13 cellular contexts compared by ENCODE assay signal in genomic region chr13:46614582-46614981, GRCh38.
DNase-seq lines count a peak whose midpoint lies in the region; ATAC-seq and TF ChIP-seq lines count a peak whose summit lies in the region.
"Had no signal": no experiment of that assay in that cellular context is flagged by ENCODE, and none has a peak within 500 bp of the region (broad histone marks: within the 10 kb centered on the region; RNA-seq: fewer than 3 reads in every experiment).

No MANE protein-coding gene starts in this region.

- H3K4me3 ChIP-seq in upper lobe of left lung, result no peak overlapping the region
- no peak overlapping the region for H3K4me3 ChIP-seq in effector memory CD4-positive, alpha-beta T cell (ENCODE audit: insufficient read depth, low read depth, low read length, poor library complexity, severe bottlenecking)

- WGBS in upper lobe of left lung, 2 donors, result 62% methylated on average over 7 of the region's 7 CpGs

- no peak for TF ChIP-seq POLR2A in upper lobe of left lung (IDR thresholded peaks at IDR 0.05)

- no peaks in the 10 kb centered on the region for H3K9me3 Mint-ChIP-seq in central memory CD8-positive, alpha-beta T cell
- H3K9me3 Mint-ChIP-seq: activated naive CD4-positive, alpha-beta T cell treated with anti-CD3 and anti-CD28 coated beads for 36 hours; T-helper 2 cell treated with Interferon-gamma antibody and Interleukin-4, amounts not matched to agents 5 μg/mL and 100 μg/mL, for 36 hours had no signal

- no peaks in the 10 kb centered on the region for H3K9me3 ChIP-seq in upper lobe of left lung
- no peaks in the 10 kb centered on the region for H3K9me3 ChIP-seq in effector memory CD4-positive, alpha-beta T cell (ENCODE audit: control insufficient read depth, low read length)

- peaks cover 49% of the 10 kb centered on the region for H3K4me1 Mint-ChIP-seq in central memory CD8-positive, alpha-beta T cell

- peaks cover 27 to 52% (median 39%) of the 10 kb centered on the region in 4 donors for H3K4me1 ChIP-seq in upper lobe of left lung
- no peaks in the 10 kb centered on the region for H3K4me1 ChIP-seq in effector memory CD4-positive, alpha-beta T cell (ENCODE audit: control insufficient read depth, insufficient read depth, low read length, poor library complexity, severe bottlenecking)

- H3K27me3 ChIP-seq in upper lobe of left lung, result no peaks in the 10 kb centered on the region
- H3K27me3 ChIP-seq in effector memory CD4-positive, alpha-beta T cell (replicated peaks; ENCODE audit: control insufficient read depth, insufficient read depth, low read length, poor library complexity, severe bottlenecking), result no peaks in the 10 kb centered on the region

- peak in 1 of 6 experiments; percentile 14 for TF ChIP-seq CTCF in upper lobe of left lung (IDR thresholded peaks at IDR 0.05)

- peak; percentile 33 for DNase-seq in NOMO-1 treated with DMSO at 0.1 percent for 48 hours (lab: John Stamatoyannopoulos, UW; ENCODE audit: unreplicated experiment)
- no peak for DNase-seq in NOMO-1 treated with dmso at 0.1 percent for 144 hours (lab: John Stamatoyannopoulos, UW; ENCODE audit: unreplicated experiment)
- DNase-seq in central memory CD8-positive, alpha-beta T cell (ENCODE audit: low spot score in 2 of 2), result no peak
- peak; percentile 80 to 88 for DNase-seq in lung microvascular endothelial cell (ENCODE audit: low read depth in 2 of 2)
- DNase-seq in upper lobe of left lung, result no peak
- DNase-seq in glomerular visceral epithelial cell (ENCODE audit: extremely low spot score), result no peak
- no peak for DNase-seq in substantia nigra (lab: John Stamatoyannopoulos, UW)
- no peak for DNase-seq in effector memory CD4-positive, alpha-beta T cell
- DNase-seq: activated CD8-positive, alpha-beta T cell treated with anti-CD3 and anti-CD28 coated beads, Interleukin-2, amount 10 ng/mL, durations not matched to agents 7 days and 5 days; activated naive CD4-positive, alpha-beta T cell treated with anti-CD3 and anti-CD28 coated beads for 36 hours; EL; NCI-H2029 treated with DMSO at 0.1 percent for 48 hours had no signal

- ATAC-seq in central memory CD8-positive, alpha-beta T cell (replicated peaks; ENCODE audit: extremely low read depth, poor library complexity, severe bottlenecking), result no peak
- peak in 1 of 2 donors; percentile 72 for ATAC-seq in upper lobe of left lung (ENCODE audit: low FRiP score in 2 of 2)
- ATAC-seq: activated CD8-positive, alpha-beta T cell treated with anti-CD3 and anti-CD28 coated beads, Interleukin-2, amount 10 ng/mL, durations not matched to agents 7 days and 5 days had no signal

- no peaks in the 10 kb centered on the region for H3K27me3 Mint-ChIP-seq in central memory CD8-positive, alpha-beta T cell

- H3K27ac Mint-ChIP-seq in central memory CD8-positive, alpha-beta T cell (ENCODE audit: low read depth), result peak overlapping the region; percentile 55
- H3K27ac Mint-ChIP-seq: activated CD8-positive, alpha-beta T cell treated with anti-CD3 and anti-CD28 coated beads, Interleukin-2, amount 10 ng/mL, durations not matched to agents 7 days and 5 days; activated naive CD4-positive, alpha-beta T cell treated with anti-CD3 and anti-CD28 coated beads for 36 hours; T-helper 2 cell treated with Interferon-gamma antibody and Interleukin-4, amounts not matched to agents 5 μg/mL and 100 μg/mL, for 36 hours had no signal

- H3K36me3 Mint-ChIP-seq in central memory CD8-positive, alpha-beta T cell (ENCODE audit: insufficient read depth), result no peaks in the 10 kb centered on the region

- TF ChIP-seq EP300 in upper lobe of left lung (IDR thresholded peaks at IDR 0.05), result peak in 2 of 4 donors; percentile 56 to 78

- peak overlapping the region in 3 of 4 donors; percentile 70 to 83 (median 81) for H3K27ac ChIP-seq in upper lobe of left lung
- H3K27ac ChIP-seq in substantia nigra (ENCODE audit: low read depth, low read length, poor library complexity, severe bottlenecking), result no peak overlapping the region
- no peak overlapping the region for H3K27ac ChIP-seq in effector memory CD4-positive, alpha-beta T cell (ENCODE audit: insufficient read depth, low read length, poor library complexity, severe bottlenecking)

- no peak overlapping the region for H3K4me3 Mint-ChIP-seq in central memory CD8-positive, alpha-beta T cell
- H3K4me3 Mint-ChIP-seq: activated CD8-positive, alpha-beta T cell treated with anti-CD3 and anti-CD28 coated beads, Interleukin-2, amount 10 ng/mL, durations not matched to agents 7 days and 5 days; activated naive CD4-positive, alpha-beta T cell treated with anti-CD3 and anti-CD28 coated beads for 36 hours; T-helper 2 cell treated with Interferon-gamma antibody and Interleukin-4, amounts not matched to agents 5 μg/mL and 100 μg/mL, for 36 hours had no signal

- no peaks in the 10 kb centered on the region for H3K36me3 ChIP-seq in upper lobe of left lung
- H3K36me3 ChIP-seq in effector memory CD4-positive, alpha-beta T cell (ENCODE audit: control insufficient read depth, insufficient read depth, low read length), result no peaks in the 10 kb centered on the region

Comparison
In these comparisons a context has a peak if more than half of its experiments do, and no peak if none do; other contexts are left out.
1. DNase-seq: peak in NOMO-1 treated with DMSO at 0.1 percent for 48 hours (single experiment) and lung microvascular endothelial cell (2 of 2); none in NOMO-1 treated with dmso at 0.1 percent for 144 hours (single experiment), central memory CD8-positive, alpha-beta T cell (0 of 2), upper lobe of left lung (0 of 2), glomerular visceral epithelial cell (single experiment), substantia nigra (0 of 49) and effector memory CD4-positive, alpha-beta T cell (0 of 3).
2. H3K27ac ChIP-seq: peak in upper lobe of left lung (3 of 4); none in substantia nigra (single experiment) and effector memory CD4-positive, alpha-beta T cell (single experiment).